10 cellular contexts compared by ENCODE assay signal in the genomic region with DNA sequence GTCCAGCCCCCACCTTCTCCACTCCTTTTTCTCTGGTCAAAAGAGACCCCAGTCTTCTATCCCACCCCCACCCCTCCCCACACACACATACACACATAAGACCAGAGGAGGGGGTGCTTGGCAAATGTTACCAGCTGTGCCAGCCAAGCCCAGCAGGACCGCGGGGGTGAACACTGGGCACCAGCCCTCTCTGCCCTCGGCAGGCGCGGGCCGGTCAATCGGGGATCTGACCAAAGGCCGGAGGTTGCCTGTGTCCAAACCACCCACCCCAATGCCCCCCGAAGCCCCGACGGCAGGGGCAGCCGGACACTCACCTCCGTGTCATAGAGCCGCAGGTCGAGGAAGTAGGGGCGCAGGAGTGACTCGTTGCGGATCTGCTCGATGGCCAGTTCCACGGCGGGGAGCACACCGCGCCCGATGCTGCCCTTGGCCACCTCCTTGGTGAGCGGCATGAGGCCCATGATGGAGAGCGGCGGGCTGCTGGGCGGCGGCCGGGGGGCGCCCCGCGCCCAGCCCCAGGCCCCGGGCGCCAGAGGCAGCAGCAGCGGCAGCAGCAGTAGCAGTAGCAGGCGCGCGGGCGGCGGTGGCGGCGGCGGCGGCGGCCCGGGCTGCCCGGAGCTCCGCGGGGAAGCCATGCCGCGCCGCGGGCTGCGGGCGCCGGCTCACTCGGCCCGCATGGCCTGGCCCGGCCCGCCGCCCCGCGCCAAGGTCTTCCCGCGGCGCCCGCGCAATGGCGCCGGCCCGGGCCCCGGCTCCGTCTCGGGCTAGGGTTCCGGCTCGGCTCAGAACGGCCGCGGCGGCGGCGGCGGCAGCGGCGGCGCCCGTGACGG. TPM values are rescaled to one million over a fixed set of nuclear protein-coding genes. Genes with fewer than 3 reads are reported as not detected.
DNase-seq lines count a peak whose midpoint lies in the region; ATAC-seq, FAIRE-seq and TF ChIP-seq lines count a peak whose summit lies in the region.
"Had no signal": no experiment of that assay in that cellular context is flagged by ENCODE, and none has a peak within 500 bp of the region (broad histone marks: within the 10 kb centered on the region; RNA-seq: fewer than 3 reads in every experiment).

No MANE protein-coding gene starts in this region.

- H3K27ac ChIP-seq in heart right ventricle (no peak overlapping the region), astrocyte (ENCODE audit: low read depth, low read length) (no peak overlapping the region)

- no peak for ATAC-seq in heart right ventricle
- no peak for ATAC-seq in Right ventricle myocardium superior (ENCODE audit: poor library complexity)
- ATAC-seq in GM21825 (IDR thresholded peaks at IDR 0.05; ENCODE audit: unreplicated experiment), result no peak
- ATAC-seq in HG03439 (IDR thresholded peaks at IDR 0.05; ENCODE audit: unreplicated experiment), result no peak

- DNase-seq in heart right ventricle (no peak), Right ventricle myocardium superior (no peak), astrocyte (ENCODE audit: low read depth) (no peak), left kidney (ENCODE audit: low read depth, low spot score) (peak; percentile 26), type B pancreatic cell (ENCODE audit: extremely low spot score, unreplicated experiment) (no peak), head of caudate nucleus (no peak)
- DNase-seq: activated T-cell treated with anti-CD3 and anti-CD28 coated beads for 4 hours had no signal

- H3K27ac Mint-ChIP-seq in astrocyte (ENCODE audit: unreplicated experiment), result no peak overlapping the region
- H3K27ac Mint-ChIP-seq in type B pancreatic cell, result no peak overlapping the region

- H3K4me3 ChIP-seq in heart right ventricle (peak overlapping the region in 9 of 10 donors; percentile 20 to 42 (median 31)), astrocyte (ENCODE audit: insufficient read depth, low read depth, low read length) (peak overlapping the region; percentile 10)

- H3K27me3 Mint-ChIP-seq in astrocyte (ENCODE audit: low read depth, unreplicated experiment) (peaks cover 66% of the 10 kb centered on the region), type B pancreatic cell (peaks cover 78% of the 10 kb centered on the region)

- 3 to 5% methylated on average over 49 to 89 of the region's 89 CpGs for WGBS in heart right ventricle, 2 donors

- H3K9me3 ChIP-seq in heart right ventricle, result no peaks in the 10 kb centered on the region
- H3K9me3 ChIP-seq in astrocyte (ENCODE audit: insufficient read depth, low read depth, low read length), result no peaks in the 10 kb centered on the region

- TF ChIP-seq CTCF in heart right ventricle (IDR thresholded peaks at IDR 0.05) (no peak), astrocyte (IDR thresholded peaks at IDR 0.05; ENCODE audit: insufficient read depth, low read depth, low read length) (no peak), type B pancreatic cell (conservative IDR thresholded peaks at IDR 0.05) (no peak)

- H3K27me3 ChIP-seq in heart right ventricle (peaks cover 13 to 96% (median 90%) of the 10 kb centered on the region in 7 donors), astrocyte (ENCODE audit: insufficient read depth, low read length) (peaks cover 56% of the 10 kb centered on the region)

- peak overlapping the region; percentile 89 for H3K4me2 ChIP-seq in astrocyte (ENCODE audit: low read length)

- intact Hi-C loops in heart right ventricle (cut with DNase I), result loop anchor here in 4 of 10 donors (5.0 to 10.0 kb wide), 3 partner anchors 56 to 394 kb away; no protein-coding TSS in a partner anchor
- intact Hi-C loops in Right ventricle myocardium superior (cut with DNase I), result no loop called here
- intact Hi-C loops in head of caudate nucleus (cut with DNase I), result no loop called here

- H3K4me3 Mint-ChIP-seq in astrocyte (ENCODE audit: unreplicated experiment), result peak overlapping the region; percentile 57
- peak overlapping the region; percentile 81 for H3K4me3 Mint-ChIP-seq in type B pancreatic cell

- no peak for FAIRE-seq in astrocyte (lab: Jason Lieb, UNC)

- no peaks in the 10 kb centered on the region for H3K9me3 Mint-ChIP-seq in astrocyte (ENCODE audit: unreplicated experiment)
- H3K9me3 Mint-ChIP-seq in type B pancreatic cell, result no peaks in the 10 kb centered on the region

- H3K36me3 Mint-ChIP-seq in astrocyte (ENCODE audit: low read depth, unreplicated experiment), result peaks cover 1% of the 10 kb centered on the region
- no peaks in the 10 kb centered on the region for H3K36me3 Mint-ChIP-seq in type B pancreatic cell

- H3K4me1 Mint-ChIP-seq in astrocyte (ENCODE audit: low read depth, unreplicated experiment), result peaks cover 3% of the 10 kb centered on the region
- peaks cover 10% of the 10 kb centered on the region for H3K4me1 Mint-ChIP-seq in type B pancreatic cell (ENCODE audit: unreplicated experiment)

- H3K79me2 ChIP-seq in astrocyte (ENCODE audit: insufficient read depth, low read length), result no peaks in the 10 kb centered on the region

- H2AFZ ChIP-seq in astrocyte (ENCODE audit: low read depth, low read length), result peak overlapping the region; percentile 18

- H4K20me1 ChIP-seq in astrocyte (ENCODE audit: insufficient read depth, low read length), result no peaks in the 10 kb centered on the region

- H3K36me3 ChIP-seq in heart right ventricle (no peaks in the 10 kb centered on the region), astrocyte (ENCODE audit: insufficient read depth, low read length) (no peaks in the 10 kb centered on the region)

- H3K4me1 ChIP-seq in heart right ventricle (peaks cover 3 to 22% (median 15%) of the 10 kb centered on the region in 9 donors), astrocyte (ENCODE audit: insufficient read depth, low read length) (peaks cover 10% of the 10 kb centered on the region)

- H3K9ac ChIP-seq in astrocyte (ENCODE audit: low read length), result no peak overlapping the region

RNA-seq across cellular contexts. Expression of gene GABBR2, which starts 0.4 kb away (rescaled TPM):
- total RNA-seq in heart right ventricle (1 to 10 TPM in 1 of 10 donors, under 1 TPM in 9; 0.03 to 1.3 (median 0.54) TPM), Right ventricle myocardium superior (0.30 TPM), astrocyte (2.0 and 2.2 TPM in 2 replicates), type B pancreatic cell (ENCODE audit: low replicate concordance) (6.3 and 6.4 TPM in 2 replicates)
- under 1 TPM; under 0.01 to 0.37 TPM for polyA plus RNA-seq in heart right ventricle
- total RNA-seq: M059J had no signal
